8 cellular contexts compared by ENCODE assay signal in the genomic region with DNA sequence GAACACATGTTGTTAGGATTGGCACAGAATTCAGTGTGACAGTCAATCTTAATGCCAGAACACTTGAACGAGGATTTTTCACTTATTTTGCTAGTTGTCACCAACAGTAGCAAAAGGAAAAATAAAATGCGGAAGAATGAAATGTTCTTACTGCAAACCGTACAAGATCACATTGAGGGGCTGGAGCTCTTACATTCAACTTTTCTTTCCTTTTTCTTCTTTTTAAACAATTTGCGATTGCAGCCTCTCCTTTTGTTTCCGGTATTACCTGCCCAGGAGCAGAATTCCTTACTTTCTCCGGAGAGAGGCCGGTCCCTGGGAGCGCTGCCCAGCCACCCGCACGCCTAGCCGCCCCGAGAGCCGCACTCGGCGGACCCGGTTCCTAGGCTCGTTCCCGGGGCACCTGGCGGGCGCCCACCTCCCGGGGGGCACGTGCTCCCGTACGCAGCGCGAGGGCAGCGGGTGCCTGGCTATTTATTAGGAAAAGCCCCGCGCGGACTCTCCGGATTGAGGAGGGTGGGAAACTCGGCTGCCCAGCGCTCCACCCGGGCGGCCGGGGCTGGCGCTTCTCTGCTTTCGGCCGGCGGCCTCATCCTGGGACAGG. TPM values are rescaled to one million over a fixed set of nuclear protein-coding genes. Genes with fewer than 3 reads are reported as not detected.
DNase-seq lines count a peak whose midpoint lies in the region; ATAC-seq and TF ChIP-seq lines count a peak whose summit lies in the region.

No MANE protein-coding gene starts in this region.

- DNase-seq in BJ (ENCODE audit: low read depth) (no peak), NCI-H1092 (lab: John Stamatoyannopoulos, UW) (peak; percentile 69), cerebellar cortex (ENCODE audit: low spot score) (peak; percentile 26), NCI-H1417 treated with DMSO at 0.1 percent for 48 hours (lab: John Stamatoyannopoulos, UW) (no peak), ACHN (no peak), cerebellum (ENCODE audit: low spot score) (no peak)

- H3K27me3 ChIP-seq in BJ (ENCODE audit: control insufficient read depth, insufficient read depth, low read length): no peaks in the 10 kb centered on the region
- no peaks in the 10 kb centered on the region for H3K27me3 ChIP-seq in mononuclear cell (ENCODE audit: insufficient read depth, low read length)

- H3K9me3 ChIP-seq in mononuclear cell (ENCODE audit: low read depth, low read length): no peaks in the 10 kb centered on the region

- H3K4me3 ChIP-seq in BJ (ENCODE audit: low read depth, low read length): peak overlapping the region; percentile 89
- H3K4me3 ChIP-seq in mononuclear cell (ENCODE audit: low read length): peak overlapping the region; percentile 83

- CTCF ChIA-PET in BJ (lab: Yijun Ruan, JAX): interaction anchor here (1.0 to 2.2 kb wide), 5 partner anchors 12 to 865 kb away, joined by 3 to 10 read pairs (median 4); a partner anchor contains a TSS

- peak; percentile 3 for ATAC-seq in GM21390 (IDR thresholded peaks at IDR 0.05; ENCODE audit: unreplicated experiment)

- POLR2A ChIA-PET in BJ (lab: Charles Lee): no interaction called here

- H3K36me3 ChIP-seq in BJ (ENCODE audit: control insufficient read depth, insufficient read depth, low read length): no peaks in the 10 kb centered on the region

- in situ Hi-C loops in ACHN (cut with HindIII; ENCODE audit: low pct_ligation_motif_present, low pct_unique_long_range_greater_than_20kb, low sequenced_read_pairs): no loop called here

- H3K4me1 ChIP-seq in mononuclear cell (ENCODE audit: insufficient read depth, low read length): peaks cover 25% of the 10 kb centered on the region

- TF ChIP-seq CTCF in BJ (IDR thresholded peaks at IDR 0.05; ENCODE audit: insufficient read depth, low read depth, low read length): no peak

RNA-seq across cellular contexts. Expression of a gene that starts 1.2 kb away (rescaled TPM):
- 23.1 and 48.4 TPM in 2 replicates for polyA plus RNA-seq in BJ (2011; rRNA removed)
- 16.1 and 19.2 TPM in 2 replicates for polyA minus RNA-seq in BJ (2011; rRNA and poly(A)+ RNA removed)
- total RNA-seq in mononuclear cell (71.6 TPM), cerebellum (94.5 TPM)

Comparison
In these comparisons a context has a peak if more than half of its experiments do, and no peak if none do; other contexts are left out.
1. DNase-seq: peak in NCI-H1092 (single experiment) and cerebellar cortex (single experiment); none in BJ (single experiment), NCI-H1417 treated with DMSO at 0.1 percent for 48 hours (single experiment), ACHN (single experiment) and cerebellum (single experiment).